Comparison of ENCODE assay signal across 15 cellular contexts in genomic region chr19:34261335-34262109, GRCh38. TPM values are rescaled to one million over a fixed set of nuclear protein-coding genes. Genes with fewer than 3 reads are reported as not detected.
DNase-seq lines count a peak whose midpoint lies in the region; ATAC-seq, FAIRE-seq and TF ChIP-seq lines count a peak whose summit lies in the region.
"Had no signal": no experiment of that assay in that cellular context is flagged by ENCODE, and none has a peak within 500 bp of the region (broad histone marks: within the 10 kb centered on the region; RNA-seq: fewer than 3 reads in every experiment).

No MANE protein-coding gene starts in this region.

- H4K91ac ChIP-seq in IMR-90 (ENCODE audit: insufficient read depth, low read depth, low read length) = peak overlapping the region; percentile 79

- H3K27me3 Mint-ChIP-seq in CD8-positive, alpha-beta memory T cell = no peaks in the 10 kb centered on the region
- no peaks in the 10 kb centered on the region for H3K27me3 Mint-ChIP-seq in neural crest cell (ENCODE audit: low read depth)
- H3K27me3 Mint-ChIP-seq: effector memory CD8-positive, alpha-beta T cell had no signal

- no peak overlapping the region for H3K27ac ChIP-seq in CD8-positive, alpha-beta memory T cell (ENCODE audit: low read depth, low read length)
- H3K27ac ChIP-seq in IMR-90 (ENCODE audit: insufficient read depth, low read length) (peak overlapping the region; percentile 83; the same call in 1 of the 2 replicates), K562 (ENCODE audit: extremely low read depth, low read depth, low read length) (no peak overlapping the region)
- H3K27ac ChIP-seq in effector memory CD4-positive, alpha-beta T cell (ENCODE audit: insufficient read depth, low read length, poor library complexity, severe bottlenecking) = no peak overlapping the region
- H3K27ac ChIP-seq: right atrium auricular region had no signal

- peak; percentile 34 for ATAC-seq in IMR-90 (ENCODE audit: low read depth)
- ATAC-seq in K562 = no peak; the same call in 2 of the 3 replicates
- ATAC-seq: body of pancreas; effector memory CD8-positive, alpha-beta T cell had no signal

- H3K4me1 Mint-ChIP-seq in CD8-positive, alpha-beta memory T cell = peaks cover 47 to 68% (median 62%) of the 10 kb centered on the region in 3 donors
- peaks cover 16% of the 10 kb centered on the region for H3K4me1 Mint-ChIP-seq in neural crest cell

- in situ Hi-C loops in IMR-90 (cut with MboI; ENCODE audit: low sequenced_read_pairs) (no loop called here), K562 (cut with MboI) (no loop called here)

- TF ChIP-seq POLR2A in IMR-90 (IDR thresholded peaks at IDR 0.05; ENCODE audit: low read depth, low read length) (no peak), K562 (conservative IDR thresholded peaks at IDR 0.05) (no peak)

- 89% methylated on average over 3 of the region's 6 CpGs; no CpG with 5 or more reads in 1 of the 2 experiments for WGBS in IMR-90 (ENCODE audit: extremely low coverage in 2 of 2, insufficient read length in 1 of 2), 2 experiments
- 59% methylated on average over 5 of the region's 6 CpGs for WGBS in K562 (ENCODE audit: insufficient coverage, low coverage, missing lambda C conversion rate)

- H3K23ac ChIP-seq in IMR-90 (ENCODE audit: low read depth, low read length) = peak overlapping the region; percentile 95

- H3K18ac ChIP-seq in IMR-90 (ENCODE audit: low read depth, low read length) = peak overlapping the region; percentile 51

- H3K56ac ChIP-seq in IMR-90 (ENCODE audit: extremely low read depth, insufficient read depth, low read length) = peak overlapping the region; percentile 72; the same call in 1 of the 2 replicates

- peak overlapping the region in 2 of 7 donors; percentile 16 to 70 for H3K4me3 Mint-ChIP-seq in CD8-positive, alpha-beta memory T cell
- peak overlapping the region; percentile 8 for H3K4me3 Mint-ChIP-seq in neural crest cell
- H3K4me3 Mint-ChIP-seq: effector memory CD8-positive, alpha-beta T cell had no signal

- TF ChIP-seq RAD21 in IMR-90 (IDR thresholded peaks at IDR 0.05; ENCODE audit: low read length) (no peak), K562 (CRISPR knock-in tag; conservative IDR thresholded peaks at IDR 0.05 in 1 of 2, IDR thresholded peaks at IDR 0.05 in 1 of 2) (no peak)

- H3K9ac ChIP-seq in IMR-90 (ENCODE audit: low read depth, low read length) (peak overlapping the region; percentile 38), K562 (ENCODE audit: insufficient read depth in 1 of 2, low read depth in 2 of 2, low read length in 2 of 2) (no peak overlapping the region)

- H3K27me3 ChIP-seq in CD8-positive, alpha-beta memory T cell (ENCODE audit: insufficient read depth, low read length, poor library complexity, severe bottlenecking) = no peaks in the 10 kb centered on the region
- no peaks in the 10 kb centered on the region for H3K27me3 ChIP-seq in IMR-90 (ENCODE audit: control insufficient read depth, insufficient read depth, low read length)
- no peaks in the 10 kb centered on the region for H3K27me3 ChIP-seq in K562 (ENCODE audit: control insufficient read depth in 2 of 2, insufficient read depth in 2 of 2, low read length in 2 of 2)
- no peaks in the 10 kb centered on the region for H3K27me3 ChIP-seq in effector memory CD4-positive, alpha-beta T cell (replicated peaks; ENCODE audit: control insufficient read depth, insufficient read depth, low read length, poor library complexity, severe bottlenecking)
- H3K27me3 ChIP-seq: body of pancreas, right atrium auricular region had no signal

- no peak overlapping the region for H3K4me3 ChIP-seq in CD8-positive, alpha-beta memory T cell (ENCODE audit: low read length)
- no peak overlapping the region for H3K4me3 ChIP-seq in IMR-90 (ENCODE audit: insufficient read depth, low read depth, low read length)
- no peak overlapping the region for H3K4me3 ChIP-seq in K562
- H3K4me3 ChIP-seq in effector memory CD4-positive, alpha-beta T cell (ENCODE audit: insufficient read depth, low read depth, low read length, poor library complexity, severe bottlenecking) = no peak overlapping the region
- H3K4me3 ChIP-seq: body of pancreas, right atrium auricular region had no signal

- peak overlapping the region; percentile 96 for H2AK5ac ChIP-seq in IMR-90 (ENCODE audit: low read depth, low read length)

- H2BK15ac ChIP-seq in IMR-90 (ENCODE audit: low read depth, low read length) = peak overlapping the region; percentile 71; the same call in 2 of the 3 replicates

- BruUV-seq in IMR-90 (replicated peaks; lab: Mats Ljungman, UMichigan) (no TSS peak), K562 (replicated peaks; lab: Mats Ljungman, UMichigan) (no TSS peak)

- H2AFZ ChIP-seq in IMR-90 (replicated peaks; ENCODE audit: low read length, poor library complexity) (no peak overlapping the region), K562 (ENCODE audit: low read depth, low read length) (no peak overlapping the region)

- peak overlapping the region; percentile 90 for H2BK20ac ChIP-seq in IMR-90 (ENCODE audit: low read depth, low read length)

- CTCF ChIA-PET in CD8-positive, alpha-beta memory T cell (lab: Charles Lee) = interaction anchor here (0.6 kb wide), 1 partner anchor 33 kb away, joined by 3 read pairs; no protein-coding TSS in a partner anchor
- CTCF ChIA-PET in IMR-90 (lab: Yijun Ruan, JAX) = interaction anchor here (0.6 to 2.0 kb wide), 5 partner anchors 11 to 85 kb away, joined by 3 to 8 read pairs (median 4); no protein-coding TSS in a partner anchor
- CTCF ChIA-PET in K562 (lab: Yijun Ruan, JAX; ENCODE audit: low intra/inter-chr PET ratio) = no interaction called here

- no peaks in the 10 kb centered on the region for H3K9me3 Mint-ChIP-seq in CD8-positive, alpha-beta memory T cell
- H3K9me3 Mint-ChIP-seq in neural crest cell = no peaks in the 10 kb centered on the region
- H3K9me3 Mint-ChIP-seq: activated T-helper 2 cell treated with anti-CD3 and anti-CD28 coated beads, Interferon-gamma antibody, Interleukin-2, Interleukin-4, amounts not matched to agents 10 μg/mL and 5 μg/mL and 100 μg/mL, durations not matched to agents 14 hours and 24 hours and 36 hours; effector memory CD8-positive, alpha-beta T cell had no signal

- peaks cover 11% of the 10 kb centered on the region; the same call in 1 of the 2 replicates for H4K20me1 ChIP-seq in IMR-90 (ENCODE audit: insufficient read depth, low read length)
- H4K20me1 ChIP-seq in K562 (replicated peaks; ENCODE audit: control insufficient read depth, insufficient read depth, low read length) = peaks cover 21% of the 10 kb centered on the region

- H3K4ac ChIP-seq in IMR-90 (ENCODE audit: low read depth, low read length) = peak overlapping the region; percentile 96

- H3K79me2 ChIP-seq in K562 (ENCODE audit: control insufficient read depth, insufficient read depth, low read length) = peaks cover 25% of the 10 kb centered on the region

- peaks cover 36% of the 10 kb centered on the region for H3K9me1 ChIP-seq in IMR-90 (ENCODE audit: insufficient read depth, low read length)
- peaks cover 3% of the 10 kb centered on the region for H3K9me1 ChIP-seq in K562 (ENCODE audit: control insufficient read depth, insufficient read depth, low read length)

- peak overlapping the region; percentile 15 for H2BK5ac ChIP-seq in IMR-90 (ENCODE audit: low read depth, low read length, poor library complexity, severe bottlenecking)

- no peaks in the 10 kb centered on the region for H3K36me3 ChIP-seq in CD8-positive, alpha-beta memory T cell (ENCODE audit: insufficient read depth, low read length)
- peaks cover 6% of the 10 kb centered on the region; the same call in 1 of the 2 replicates for H3K36me3 ChIP-seq in IMR-90 (ENCODE audit: control insufficient read depth, insufficient read depth, low read length)
- H3K36me3 ChIP-seq in K562 (ENCODE audit: control insufficient read depth, insufficient read depth, low read length) = peaks cover 4% of the 10 kb centered on the region; the same call in 1 of the 3 replicates
- no peaks in the 10 kb centered on the region for H3K36me3 ChIP-seq in effector memory CD4-positive, alpha-beta T cell (ENCODE audit: control insufficient read depth, insufficient read depth, low read length)
- H3K36me3 ChIP-seq: right atrium auricular region had no signal

- POLR2A ChIA-PET in CD8-positive, alpha-beta memory T cell (lab: Charles Lee) = no interaction called here
- POLR2A ChIA-PET in IMR-90 (lab: Charles Lee; ENCODE audit: unreplicated experiment) (interaction anchor here (1.3 kb wide), 1 partner anchor 9 kb away, joined by 4 read pairs; no protein-coding TSS in a partner anchor), K562 (lab: Yijun Ruan, JAX) (interaction anchor here (1.0 to 3.0 kb wide), 6 partner anchors 11 to 66 kb away, joined by 3 to 21 read pairs (median 5); no protein-coding TSS in a partner anchor)

- H2AK9ac ChIP-seq in IMR-90 (replicated peaks; ENCODE audit: low read depth, low read length, poor library complexity) = peak overlapping the region; percentile 75

- peak overlapping the region; percentile 66 for H3K14ac ChIP-seq in IMR-90 (replicated peaks; ENCODE audit: low read depth, low read length)

- H3K4me2 ChIP-seq in IMR-90 (ENCODE audit: low read depth, low read length) = peak overlapping the region; percentile 75
- H3K4me2 ChIP-seq in K562 (ENCODE audit: insufficient read depth, low read length) = no peak overlapping the region

- no peaks in the 10 kb centered on the region for H3K9me3 ChIP-seq in CD8-positive, alpha-beta memory T cell (ENCODE audit: low read length)
- H3K9me3 ChIP-seq in IMR-90 (ENCODE audit: control insufficient read depth, insufficient read depth, low read length) (no peaks in the 10 kb centered on the region), K562 (replicated peaks; ENCODE audit: control insufficient read depth, insufficient read depth, low read depth, low read length) (no peaks in the 10 kb centered on the region)
- no peaks in the 10 kb centered on the region for H3K9me3 ChIP-seq in effector memory CD4-positive, alpha-beta T cell (ENCODE audit: control insufficient read depth, low read length)
- H3K9me3 ChIP-seq: body of pancreas, right atrium auricular region had no signal

- peak overlapping the region; percentile 14 to 80; a peak in 3 of 4 replicates for H4K8ac ChIP-seq in IMR-90 (ENCODE audit: low read depth in 2 of 2, low read length in 2 of 2)

- H3K36me3 Mint-ChIP-seq in CD8-positive, alpha-beta memory T cell = peaks cover 0 to 18% (median 12%) of the 10 kb centered on the region in 3 donors
- H3K36me3 Mint-ChIP-seq in neural crest cell (ENCODE audit: low read depth) = no peaks in the 10 kb centered on the region
- H3K36me3 Mint-ChIP-seq: CD14-positive monocyte had no signal

- no peak for DNase-seq in CD8-positive, alpha-beta memory T cell
- DNase-seq in IMR-90 (no peak), K562 (ENCODE audit: extremely low read depth in 1 of 4, low spot score in 3 of 4) (no peak), neural crest cell (ENCODE audit: low read depth, low spot score) (no peak), DMS153 (lab: John Stamatoyannopoulos, UW) (no peak), NCI-H1105 (lab: John Stamatoyannopoulos, UW) (no peak)
- no peak for DNase-seq in effector memory CD4-positive, alpha-beta T cell
- DNase-seq: activated CD4-positive, alpha-beta T cell treated with anti-CD3 and anti-CD28 coated beads, Interleukin-2, amount 50 U/mL, for 48 hours; effector memory CD8-positive, alpha-beta T cell; stimulated activated CD4-positive, alpha-beta T cell treated with anti-CD3 and anti-CD28 coated beads, Interleukin-4, amount 100 ng/mL, for 1 hour had no signal

- H3K79me1 ChIP-seq in IMR-90 (ENCODE audit: low read depth in 1 of 2, low read length in 2 of 2) = peaks cover 35 to 81% of the 10 kb centered on the region in 2 experiments

- TF ChIP-seq CTCF in IMR-90 (conservative IDR thresholded peaks at IDR 0.05; ENCODE audit: low read depth, low read length) (no peak), K562 (IDR thresholded peaks at IDR 0.05 in 2 of 3, conservative IDR thresholded peaks at IDR 0.05 in 1 of 3; ENCODE audit: insufficient read depth in 2 of 3, low read depth in 1 of 3, low read length in 3 of 3) (no peak), neural crest cell (conservative IDR thresholded peaks at IDR 0.05) (no peak)

- dilution Hi-C loops in IMR-90 (cut with HindIII; ENCODE audit: low sequenced_read_pairs, unreplicated experiment) = no loop called here

- H2BK120ac ChIP-seq in IMR-90 (ENCODE audit: low read depth, low read length) = peak overlapping the region; percentile 94

- H3K4me1 ChIP-seq in CD8-positive, alpha-beta memory T cell (ENCODE audit: insufficient read depth, low read length) = peaks cover 40% of the 10 kb centered on the region
- H3K4me1 ChIP-seq in IMR-90 (ENCODE audit: control insufficient read depth, insufficient read depth, low read length) (peaks cover 24% of the 10 kb centered on the region), K562 (replicated peaks in 1 of 2; ENCODE audit: control insufficient read depth in 2 of 2, insufficient read depth in 2 of 2, low read length in 2 of 2) (peaks cover 0 to 5% of the 10 kb centered on the region in 2 experiments; a peak in 1 of 5 replicates)
- H3K4me1 ChIP-seq in effector memory CD4-positive, alpha-beta T cell (ENCODE audit: control insufficient read depth, insufficient read depth, low read length, poor library complexity, severe bottlenecking) = peaks cover 6% of the 10 kb centered on the region

- peak overlapping the region in 5 of 8 donors; percentile 11 to 85 (median 53) for H3K27ac Mint-ChIP-seq in CD8-positive, alpha-beta memory T cell
- H3K27ac Mint-ChIP-seq in neural crest cell (ENCODE audit: unreplicated experiment) = peak overlapping the region; percentile 21
- H3K27ac Mint-ChIP-seq: activated T-helper 2 cell treated with anti-CD3 and anti-CD28 coated beads, Interferon-gamma antibody, Interleukin-2, Interleukin-4, amounts not matched to agents 10 μg/mL and 5 μg/mL and 100 μg/mL, durations not matched to agents 14 hours and 24 hours and 36 hours; CD14-positive monocyte had no signal

- TF ChIP-seq EP300 in K562 (IDR thresholded peaks at IDR 0.05; ENCODE audit: low read length) = no peak

- FAIRE-seq in K562 (lab: Jason Lieb, UNC) = no peak
- FAIRE-seq: frontal cortex had no signal

- intact Hi-C loops in IMR-90 (cut with micrococcal nuclease) = loop anchor here (2.0 kb wide), 1 partner anchor 13 kb away; no protein-coding TSS in a partner anchor
- intact Hi-C loops in K562 (cut with micrococcal nuclease) = no loop called here

- peak overlapping the region; percentile 41 for H4K5ac ChIP-seq in IMR-90 (ENCODE audit: low read depth, low read length)

RNA-seq across cellular contexts. Expression of gene GARRE1, which starts 7.2 kb away (rescaled TPM):
- total RNA-seq in CD8-positive, alpha-beta memory T cell = 10 to 100 TPM; 12.1 to 13.5 TPM
- polyA plus RNA-seq in CD8-positive, alpha-beta memory T cell = 6.1 TPM
- total RNA-seq in IMR-90 (2012; rRNA removed) (13.8 and 15.0 TPM in 2 replicates), K562 (2014; rRNA removed) (7.4 and 8.0 TPM in 2 replicates), K562 (2014; rRNA removed; fragmentation: Illumina TruSeq; extraction: Trizol) (8.2 and 9.3 TPM in 2 replicates), K562 (2015; rRNA removed; fragmentation: Illumina TruSeq; extraction: Trizol) (5.4 and 6.0 TPM in 2 replicates), K562 (2021) (11.2 and 12.8 TPM in 2 replicates), neural crest cell (18.1 and 20.0 TPM in 2 replicates)
- polyA plus RNA-seq in IMR-90 (2012; rRNA removed) (16.9 and 21.5 TPM in 2 replicates), K562 (2011; rRNA removed) (10.0 and 10.9 TPM in 2 replicates), K562 (2014; fragmentation: Illumina TruSeq; extraction: Trizol) (7.5 and 8.4 TPM in 2 replicates), K562 (2014; fragmentation: Nextera tagmentation; extraction: Ambion mirVana) (1 to 10 TPM; 1.6 to 4.1 TPM), K562 (2014; rRNA removed) (7.5 and 7.7 TPM in 2 replicates)
- polyA plus RNA-seq in IMR-90 (2012; cell fraction: cytosol; rRNA removed) = 8.9 and 11.8 TPM in 2 replicates
- 35.6 and 45.2 TPM in 2 replicates for polyA plus RNA-seq in IMR-90 (2012; cell fraction: nucleus; rRNA removed; ENCODE audit: low replicate concordance)
- total RNA-seq in K562 (2011; cell fraction: chromatin; rRNA removed; ENCODE audit: low replicate concordance) = 22.1 and 52.0 TPM in 2 replicates
- 15.7 and 16.2 TPM in 2 replicates for total RNA-seq in K562 (2011; cell fraction: nucleolus; rRNA removed)
- total RNA-seq in K562 (2011; cell fraction: nucleoplasm; rRNA removed) = 17.7 and 19.2 TPM in 2 replicates
- polyA plus RNA-seq in K562 (2011; cell fraction: cytosol; rRNA removed) = 12.0 and 12.4 TPM in 2 replicates
- 10.6 and 15.7 TPM in 2 replicates for polyA plus RNA-seq in K562 (2011; cell fraction: nucleus; rRNA removed)
- polyA plus RNA-seq in K562 (2012) = 8.0 and 12.3 TPM in 2 replicates
- 10.5 and 11.8 TPM in 2 replicates for polyA minus RNA-seq in K562 (2011; rRNA and poly(A)+ RNA removed)
- polyA minus RNA-seq in K562 (2011; cell fraction: cytosol; rRNA and poly(A)+ RNA removed) = 7.3 and 8.7 TPM in 2 replicates
- 8.9 and 11.8 TPM in 2 replicates for polyA minus RNA-seq in K562 (2011; cell fraction: nucleus; rRNA and poly(A)+ RNA removed)
